Comparison of ENCODE assay signal across 13 cellular contexts in the genomic region with DNA sequence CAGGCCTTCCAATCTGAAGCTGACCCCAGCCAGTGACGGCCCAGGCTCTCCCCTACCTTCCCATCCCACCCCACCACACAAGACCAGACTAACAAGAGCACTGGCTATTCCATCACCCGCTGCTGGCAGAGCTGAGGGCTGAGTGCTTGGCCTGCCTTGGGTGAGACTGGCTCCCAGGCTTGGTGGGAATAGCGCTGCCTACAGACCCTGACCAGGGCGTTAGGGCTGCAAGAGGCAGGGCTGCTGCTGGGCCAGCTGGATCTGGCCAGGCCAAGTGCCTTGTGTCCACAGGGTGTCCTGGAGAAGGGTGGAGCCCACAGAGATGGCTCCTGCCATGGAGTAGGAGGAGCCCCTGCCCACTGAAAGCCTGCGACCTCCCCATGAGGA. TPM values are rescaled to one million over a fixed set of nuclear protein-coding genes. Genes with fewer than 3 reads are reported as not detected.
A peak's percentile ranks its signal among the peaks of the same experiment; 100 is the strongest.
DNase-seq lines count a peak whose midpoint lies in the region; ATAC-seq and TF ChIP-seq lines count a peak whose summit lies in the region.
"Had no signal": no experiment of that assay in that cellular context is flagged by ENCODE, and none has a peak within 500 bp of the region (broad histone marks: within the 10 kb centered on the region; RNA-seq: fewer than 3 reads in every experiment).

No MANE protein-coding gene starts in this region.

- H3K9me3 ChIP-seq in muscle layer of colon (ENCODE audit: low read length): no peaks in the 10 kb centered on the region
- no peaks in the 10 kb centered on the region for H3K9me3 ChIP-seq in PC-3 (ENCODE audit: low read length)
- H3K9me3 ChIP-seq in WERI-Rb-1 (ENCODE audit: severe bottlenecking): no peaks in the 10 kb centered on the region
- H3K9me3 ChIP-seq: body of pancreas, MG63 had no signal

- no peak overlapping the region for H3K4me2 ChIP-seq in PC-3 (ENCODE audit: low read length)

- POLR2A ChIA-PET in PC-3 (lab: Charles Lee; ENCODE audit: unreplicated experiment): no interaction called here

- peak; percentile 26 for DNase-seq in activated T-cell treated with anti-CD3 and anti-CD28 coated beads, Interleukin-2, amount 50 U/mL, for 24 hours
- DNase-seq in activated T-cell treated with anti-CD3 and anti-CD28 coated beads, Interleukin-2, amount 50 U/mL, for 1 hour: no peak
- DNase-seq in chondrocyte (ENCODE audit: low spot score) (no peak), ureter (ENCODE audit: low spot score) (peak; percentile 34), PC-3 (no peak), WERI-Rb-1 (no peak)
- DNase-seq: body of pancreas; NCI-H82; stimulated activated CD4-positive, alpha-beta T cell treated with anti-CD3 and anti-CD28 coated beads, Interleukin-4, amount 100 ng/mL, for 1 hour had no signal

- H4K20me1 ChIP-seq in PC-3 (ENCODE audit: low read length): no peaks in the 10 kb centered on the region

- intact Hi-C loops in PC-3 (cut with micrococcal nuclease): no loop called here

- H3K4me3 ChIP-seq in muscle layer of colon (ENCODE audit: low read depth in 1 of 2, low read length in 2 of 2): peak overlapping the region in 1 of 2 donors; percentile 26
- no peak overlapping the region for H3K4me3 ChIP-seq in PC-3 (ENCODE audit: low read length)
- H3K4me3 ChIP-seq in WERI-Rb-1 (ENCODE audit: low read depth, low read length): no peak overlapping the region
- H3K4me3 ChIP-seq: body of pancreas, MG63 had no signal

- no peak for TF ChIP-seq CTCF in chondrocyte (IDR thresholded peaks at IDR 0.05)
- TF ChIP-seq CTCF in PC-3 (conservative IDR thresholded peaks at IDR 0.05; ENCODE audit: low read depth, low read length): no peak
- TF ChIP-seq CTCF in WERI-Rb-1 (IDR thresholded peaks at IDR 0.05; ENCODE audit: low read depth, low read length): no peak

- no peaks in the 10 kb centered on the region for H3K79me2 ChIP-seq in PC-3 (ENCODE audit: low read length)

- H3K9me2 ChIP-seq in PC-3 (replicated peaks; ENCODE audit: low read length): no peaks in the 10 kb centered on the region

- H2AFZ ChIP-seq in PC-3 (ENCODE audit: low read length): no peak overlapping the region

- ATAC-seq in GM19467 (IDR thresholded peaks at IDR 0.05; ENCODE audit: unreplicated experiment) (no peak), PC-3 (no peak)
- ATAC-seq: body of pancreas had no signal

- peaks cover 24% of the 10 kb centered on the region for H3K4me1 ChIP-seq in muscle layer of colon (ENCODE audit: insufficient read depth, low read length)
- no peaks in the 10 kb centered on the region for H3K4me1 ChIP-seq in PC-3 (ENCODE audit: insufficient read depth, low read length)
- H3K4me1 ChIP-seq: body of pancreas had no signal

- H3K4me1 Mint-ChIP-seq in activated T-cell treated with anti-CD3 and anti-CD28 coated beads, Interleukin-2, amount 50 U/mL, for 24 hours (ENCODE audit: low read depth): peaks cover 18% of the 10 kb centered on the region
- peaks cover 18% of the 10 kb centered on the region for H3K4me1 Mint-ChIP-seq in chondrocyte (ENCODE audit: low read depth)

- H3K36me3 Mint-ChIP-seq in activated T-cell treated with anti-CD3 and anti-CD28 coated beads, Interleukin-2, amount 50 U/mL, for 24 hours (ENCODE audit: low read depth): no peaks in the 10 kb centered on the region
- H3K36me3 Mint-ChIP-seq in chondrocyte (ENCODE audit: low read depth): no peaks in the 10 kb centered on the region

- no peak overlapping the region for H3K4me3 Mint-ChIP-seq in activated T-cell treated with anti-CD3 and anti-CD28 coated beads, Interleukin-2, amount 50 U/mL, for 24 hours
- H3K4me3 Mint-ChIP-seq in chondrocyte (ENCODE audit: unreplicated experiment): no peak overlapping the region

- BruUV-seq in PC-3 (replicated peaks; lab: Mats Ljungman, UMichigan): no TSS peak

- H3F3A ChIP-seq in PC-3 (ENCODE audit: low read length, unreplicated experiment): no peaks in the 10 kb centered on the region

- H3K9me3 Mint-ChIP-seq in activated T-cell treated with anti-CD3 and anti-CD28 coated beads, Interleukin-2, amount 50 U/mL, for 24 hours: no peaks in the 10 kb centered on the region
- no peaks in the 10 kb centered on the region for H3K9me3 Mint-ChIP-seq in chondrocyte (ENCODE audit: low read depth)

- H3K27me3 ChIP-seq in muscle layer of colon (ENCODE audit: control insufficient read depth in 1 of 2, insufficient read depth in 2 of 2, low read length in 2 of 2) (no peaks in the 10 kb centered on the region), PC-3 (ENCODE audit: low read length) (no peaks in the 10 kb centered on the region), WERI-Rb-1 (ENCODE audit: insufficient read depth, low read depth, severe bottlenecking) (no peaks in the 10 kb centered on the region)
- H3K27me3 ChIP-seq: body of pancreas, MG63 had no signal

- H3K9ac ChIP-seq in muscle layer of colon (ENCODE audit: low read length) (peak overlapping the region; percentile 40), PC-3 (ENCODE audit: low read length) (no peak overlapping the region)

- peak overlapping the region; percentile 79 for H3K27ac ChIP-seq in muscle layer of colon (ENCODE audit: low read depth, low read length)
- no peak overlapping the region for H3K27ac ChIP-seq in PC-3 (ENCODE audit: low read length)
- no peak overlapping the region for H3K27ac ChIP-seq in WERI-Rb-1
- H3K27ac ChIP-seq: body of pancreas had no signal

- H3K36me3 ChIP-seq in muscle layer of colon (ENCODE audit: insufficient read depth, low read length): no peaks in the 10 kb centered on the region
- no peaks in the 10 kb centered on the region for H3K36me3 ChIP-seq in PC-3 (ENCODE audit: low read depth, low read length)
- H3K36me3 ChIP-seq in WERI-Rb-1: no peaks in the 10 kb centered on the region
- H3K36me3 ChIP-seq: MG63 had no signal

- H3K27ac Mint-ChIP-seq in activated T-cell treated with anti-CD3 and anti-CD28 coated beads, Interleukin-2, amount 50 U/mL, for 24 hours: peak overlapping the region; percentile 35
- H3K27ac Mint-ChIP-seq in chondrocyte (ENCODE audit: unreplicated experiment): peak overlapping the region; percentile 72

- no peaks in the 10 kb centered on the region for H3K27me3 Mint-ChIP-seq in activated T-cell treated with anti-CD3 and anti-CD28 coated beads, Interleukin-2, amount 50 U/mL, for 24 hours
- H3K27me3 Mint-ChIP-seq in chondrocyte (ENCODE audit: low read depth): no peaks in the 10 kb centered on the region

- CTCF ChIA-PET in PC-3 (lab: Charles Lee): no interaction called here

RNA-seq across cellular contexts. Expression of a gene that starts 31.6 kb away (rescaled TPM):
- total RNA-seq in chondrocyte (26.7 to 39.7 TPM (median 39.0 TPM) in 3 replicates), ureter (22.2 TPM), PC-3 (2014; rRNA removed) (0.07 and 0.75 TPM in 2 replicates)
- total RNA-seq: activated CD8-positive, alpha-beta memory T cell treated with anti-CD3 and anti-CD28 coated beads for 36 hours had no signal

Comparison
In these comparisons a context has a peak if more than half of its experiments do, and no peak if none do; other contexts are left out.
1. DNase-seq: peak in activated T-cell treated with anti-CD3 and anti-CD28 coated beads, Interleukin-2, amount 50 U/mL, for 24 hours (single experiment) and ureter (single experiment); none in activated T-cell treated with anti-CD3 and anti-CD28 coated beads, Interleukin-2, amount 50 U/mL, for 1 hour (single experiment), chondrocyte (single experiment), PC-3 (single experiment) and WERI-Rb-1 (single experiment).
2. RNA of a gene that starts 31.6 kb away (total RNA-seq): 26.7 to 39.7 TPM in chondrocyte and 22.2 TPM in ureter (single experiment); 0.07 to 0.75 TPM in PC-3; every median in the first group is over 10 times any median in the second.